ENCODE assay signal across 10 cellular contexts in the genomic region with DNA sequence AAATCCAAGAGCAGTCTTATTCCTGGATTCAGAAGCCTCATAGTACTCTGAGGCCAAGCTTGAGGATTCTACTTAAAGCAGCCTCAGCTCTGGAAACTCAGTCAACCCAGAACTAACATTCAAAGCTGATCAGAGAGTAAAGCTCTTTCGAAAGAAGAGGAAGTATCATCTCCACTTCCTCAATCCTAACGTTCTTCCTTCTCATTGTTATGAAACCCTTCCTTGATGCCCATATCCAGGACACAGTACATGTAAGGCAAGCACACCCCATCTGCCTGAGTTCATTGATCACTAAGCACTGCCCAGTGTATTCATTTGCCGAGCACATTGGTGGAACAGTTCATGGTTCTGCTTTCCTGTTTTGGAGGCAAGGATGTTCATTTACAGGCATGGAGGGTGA. TPM values are rescaled to one million over a fixed set of nuclear protein-coding genes. Genes with fewer than 3 reads are reported as not detected.
DNase-seq lines count a peak whose midpoint lies in the region; ATAC-seq and TF ChIP-seq lines count a peak whose summit lies in the region.
"Had no signal": no experiment of that assay in that cellular context is flagged by ENCODE, and none has a peak within 500 bp of the region (broad histone marks: within the 10 kb centered on the region; RNA-seq: fewer than 3 reads in every experiment).

A gene with protein sequence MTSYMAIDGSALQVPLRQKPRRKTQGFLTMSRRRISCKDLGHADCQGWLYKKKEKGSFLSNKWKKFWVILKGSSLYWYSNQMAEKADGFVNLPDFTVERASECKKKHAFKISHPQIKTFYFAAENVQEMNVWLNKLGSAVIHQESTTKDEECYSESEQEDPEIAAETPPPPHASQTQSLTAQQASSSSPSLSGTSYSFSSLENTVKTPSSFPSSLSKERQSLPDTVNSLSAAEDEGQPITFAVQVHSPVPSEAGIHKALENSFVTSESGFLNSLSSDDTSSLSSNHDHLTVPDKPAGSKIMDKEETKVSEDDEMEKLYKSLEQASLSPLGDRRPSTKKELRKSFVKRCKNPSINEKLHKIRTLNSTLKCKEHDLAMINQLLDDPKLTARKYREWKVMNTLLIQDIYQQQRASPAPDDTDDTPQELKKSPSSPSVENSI (minus strand): TSS at position 114 of the 400 bp plus-strand sequence. CDS start 90,856 bp downstream, outside the sequence.

- no peak within 1 kb of the TSS for H3K27ac Mint-ChIP-seq in stimulated activated naive CD8-positive, alpha-beta T cell treated with anti-CD3 and anti-CD28 coated beads, Interleukin-15, amount 100 ng/mL, for 72 hours

- H3K27me3 ChIP-seq in left ventricle myocardium inferior (ENCODE audit: low read depth) = no peaks in the 10 kb centered on the region

- peak within 1 kb of the TSS; percentile 36 to 48 for H3K4me3 Mint-ChIP-seq in stimulated activated naive CD8-positive, alpha-beta T cell treated with anti-CD3 and anti-CD28 coated beads, Interleukin-15, amount 100 ng/mL, for 72 hours

- H3K36me3 ChIP-seq in left ventricle myocardium inferior = no peaks in the 10 kb centered on the region

- peaks cover 7 to 8% of the 10 kb centered on the region in 2 donors for H3K9me3 Mint-ChIP-seq in stimulated activated naive CD8-positive, alpha-beta T cell treated with anti-CD3 and anti-CD28 coated beads, Interleukin-15, amount 100 ng/mL, for 72 hours

- H3K4me1 ChIP-seq in left ventricle myocardium inferior = no peaks in the 10 kb centered on the region

- intact Hi-C loops in left ventricle myocardium inferior (cut with micrococcal nuclease) = no loop called here

- no peaks in the 10 kb centered on the region for H3K9me3 ChIP-seq in left ventricle myocardium inferior (replicated peaks)

- no peaks in the 10 kb centered on the region for H3K27me3 Mint-ChIP-seq in stimulated activated naive CD8-positive, alpha-beta T cell treated with anti-CD3 and anti-CD28 coated beads, Interleukin-15, amount 100 ng/mL, for 72 hours

- H3K27ac ChIP-seq in left ventricle myocardium inferior (replicated peaks) = peak within 1 kb of the TSS; percentile 36

- TF ChIP-seq CTCF in left ventricle myocardium inferior (IDR thresholded peaks at IDR 0.05; ENCODE audit: borderline replicate concordance) = no peak

- no peak for ATAC-seq in stimulated activated naive CD8-positive, alpha-beta T cell treated with anti-CD3 and anti-CD28 coated beads, Interleukin-15, amount 100 ng/mL, for 72 hours
- ATAC-seq in stimulated activated naive CD8-positive, alpha-beta T cell treated with anti-CD3 and anti-CD28 coated beads, Interleukin-15, Interleukin-2, amounts not matched to agents 100 U/mL and 50 U/mL, for 24 hours = no peak
- ATAC-seq in HG02840 (IDR thresholded peaks at IDR 0.05; ENCODE audit: low FRiP score, unreplicated experiment) (no peak), GM21423 (IDR thresholded peaks at IDR 0.05; ENCODE audit: unreplicated experiment) (no peak)

- H3K4me3 ChIP-seq in left ventricle myocardium inferior = no peak within 1 kb of the TSS

- no peak for DNase-seq in stimulated activated naive CD8-positive, alpha-beta T cell treated with anti-CD3 and anti-CD28 coated beads, Interleukin-15, amount 100 ng/mL, for 72 hours
- DNase-seq in stimulated activated naive CD8-positive, alpha-beta T cell treated with anti-CD3 and anti-CD28 coated beads, Interleukin-15, Interleukin-2, amounts not matched to agents 100 U/mL and 50 U/mL, for 24 hours = no peak
- DNase-seq in NOMO-1 treated with dmso at 0.1 percent for 144 hours (lab: John Stamatoyannopoulos, UW; ENCODE audit: unreplicated experiment) (peak; percentile 69), left ventricle myocardium inferior (no peak), NCI-H446 (lab: John Stamatoyannopoulos, UW) (no peak), NCI-H2171 (lab: John Stamatoyannopoulos, UW) (no peak)
- DNase-seq: activated CD8-positive, alpha-beta memory T cell treated with anti-CD3 and anti-CD28 coated beads, Interleukin-2, amount 50 U/mL, for 48 hours; stimulated activated CD4-positive, alpha-beta T cell treated with anti-CD3 and anti-CD28 coated beads, Interleukin-15, amount 100 ng/mL, for 24 hours had no signal

- peaks cover 82% of the 10 kb centered on the region for H3K4me1 Mint-ChIP-seq in stimulated activated naive CD8-positive, alpha-beta T cell treated with anti-CD3 and anti-CD28 coated beads, Interleukin-15, amount 100 ng/mL, for 72 hours

RNA-seq across cellular contexts. Expression of the gene that starts here (rescaled TPM):
- total RNA-seq in left ventricle myocardium inferior = 1.7 TPM
